ENCODE assay signal across 8 cellular contexts in genomic region chr3:148943531-148944200, GRCh38. TPM values are rescaled to one million over a fixed set of nuclear protein-coding genes. Genes with fewer than 3 reads are reported as not detected.
DNase-seq lines count a peak whose midpoint lies in the region; ATAC-seq and TF ChIP-seq lines count a peak whose summit lies in the region.

No MANE protein-coding gene starts in this region.

- H3K36me3 Mint-ChIP-seq in CD4-positive, alpha-beta T cell (ENCODE audit: low read depth) = no peaks in the 10 kb centered on the region

- no peak overlapping the region for H3K18ac ChIP-seq in mesendoderm (ENCODE audit: low read length)

- H3K4ac ChIP-seq in mesendoderm (ENCODE audit: low read depth, low read length) = no peak overlapping the region

- intact Hi-C loops in CD4-positive, alpha-beta T cell (cut with DNase I, micrococcal nuclease) = loop anchor here in 1 of 2 experiments (1.0 kb wide), 1 partner anchor 82 kb away; no protein-coding TSS in a partner anchor
- intact Hi-C loops in dorsolateral prefrontal cortex (cut with DNase I) = loop anchor here in 1 of 2 donors (5.0 kb wide), 1 partner anchor 76 kb away; the partner anchor contains the start of gene CPA3

- no peak overlapping the region for H2BK120ac ChIP-seq in mesendoderm (ENCODE audit: low read depth, low read length)

- peaks cover 11% of the 10 kb centered on the region for H3K27me3 Mint-ChIP-seq in CD4-positive, alpha-beta T cell

- H3K4me1 ChIP-seq in mesendoderm (ENCODE audit: control insufficient read depth, low read depth, low read length) = no peaks in the 10 kb centered on the region

- no peak overlapping the region for H4K5ac ChIP-seq in mesendoderm (ENCODE audit: low read length)

- H3K27ac ChIP-seq in CD4-positive, alpha-beta T cell (ENCODE audit: low read depth, low read length) = no peak overlapping the region
- H3K27ac ChIP-seq in dorsolateral prefrontal cortex = no peak overlapping the region
- no peak overlapping the region for H3K27ac ChIP-seq in mesendoderm (ENCODE audit: low read depth, low read length)

- H3K9me3 ChIP-seq in CD4-positive, alpha-beta T cell (ENCODE audit: control insufficient read depth, low read length) = no peaks in the 10 kb centered on the region

- CTCF ChIA-PET in CD4-positive, alpha-beta T cell (lab: Charles Lee) = interaction anchor here (0.6 to 0.8 kb wide), 2 partner anchors 26 to 82 kb away, joined by 3 read pairs; no protein-coding TSS in a partner anchor

- H3K27ac Mint-ChIP-seq in CD4-positive, alpha-beta T cell = no peak overlapping the region

- no peak overlapping the region for H4K8ac ChIP-seq in mesendoderm (ENCODE audit: low read depth, low read length)

- TF ChIP-seq CTCF in CD4-positive, alpha-beta T cell (IDR thresholded peaks at IDR 0.05) = peak; percentile 73
- peak; percentile 58 for TF ChIP-seq CTCF in NB4 (IDR thresholded peaks at IDR 0.05; ENCODE audit: low read depth, low read length)
- peak; percentile 63 to 93 (median 85) for TF ChIP-seq CTCF in dorsolateral prefrontal cortex (IDR thresholded peaks at IDR 0.05 in 54 of 56, conservative IDR thresholded peaks at IDR 0.05 in 2 of 56; ENCODE audit: low read depth in 1 of 56, partially characterized antibody in 56 of 56)

- H3K4me3 ChIP-seq in NB4 (ENCODE audit: low read depth, low read length) = no peak overlapping the region
- H3K4me3 ChIP-seq in dorsolateral prefrontal cortex = no peak overlapping the region
- no peak overlapping the region for H3K4me3 ChIP-seq in mesendoderm (ENCODE audit: low read length)

- no peak overlapping the region for H2BK5ac ChIP-seq in mesendoderm (ENCODE audit: low read length)

- H3K56ac ChIP-seq in mesendoderm (ENCODE audit: low read length) = no peak overlapping the region

- H2BK15ac ChIP-seq in mesendoderm (replicated peaks; ENCODE audit: low read depth) = no peak overlapping the region

- H3K4me3 Mint-ChIP-seq in CD4-positive, alpha-beta T cell = no peak overlapping the region

- POLR2A ChIA-PET in CD4-positive, alpha-beta T cell (lab: Charles Lee) = no interaction called here

- H3K9ac ChIP-seq in mesendoderm (ENCODE audit: low read length) = no peak overlapping the region

- H2AK5ac ChIP-seq in mesendoderm (ENCODE audit: low read length) = no peak overlapping the region

- no peaks in the 10 kb centered on the region for H3K4me1 Mint-ChIP-seq in CD4-positive, alpha-beta T cell (ENCODE audit: low read depth)

- WGBS in mesendoderm (ENCODE audit: extremely low coverage, insufficient coverage, low lambda C conversion rate) = no CpG with 5 or more reads among the region's 2 CpGs

- H3K36me3 ChIP-seq in mesendoderm (ENCODE audit: control insufficient read depth, insufficient read depth, low read length) = no peaks in the 10 kb centered on the region

- H3K79me2 ChIP-seq in mesendoderm (ENCODE audit: control insufficient read depth, insufficient read depth, low read length) = no peaks in the 10 kb centered on the region

- no peaks in the 10 kb centered on the region for H3K9me3 Mint-ChIP-seq in CD4-positive, alpha-beta T cell

- no peak overlapping the region for H3K23ac ChIP-seq in mesendoderm (ENCODE audit: low read length)

- no peaks in the 10 kb centered on the region for H3K79me1 ChIP-seq in mesendoderm (ENCODE audit: low read length)

- peak; percentile 84 for ATAC-seq in CD4-positive, alpha-beta T cell (ENCODE audit: poor library complexity)
- ATAC-seq in GM18508 (IDR thresholded peaks at IDR 0.05; ENCODE audit: insufficient read depth, unreplicated experiment) (peak; percentile 98), HG02840 (IDR thresholded peaks at IDR 0.05; ENCODE audit: low FRiP score, unreplicated experiment) (peak; percentile 93)

- no peak overlapping the region for H3K4me2 ChIP-seq in mesendoderm (ENCODE audit: low read length)

- no peak for TF ChIP-seq POLR2A in NB4 (IDR thresholded peaks at IDR 0.05; ENCODE audit: extremely low read depth, insufficient read length)

- DNase-seq in CD4-positive, alpha-beta T cell = no peak
- peak; percentile 74 for DNase-seq in NB4 (ENCODE audit: low read depth)
- peak; percentile 88 for DNase-seq in SHP77 treated with DMSO at 0.1 percent for 48 hours (lab: John Stamatoyannopoulos, UW)
- peak in 3 of 10 donors; percentile 7 to 57 (median 37) for DNase-seq in dorsolateral prefrontal cortex
- DNase-seq in mesendoderm = peak; percentile 86
- DNase-seq in mesenteric fat pad (ENCODE audit: low spot score) = no peak

- no peaks in the 10 kb centered on the region for H3K27me3 ChIP-seq in CD4-positive, alpha-beta T cell (ENCODE audit: control insufficient read depth, insufficient read depth, low read length)
- H3K27me3 ChIP-seq in dorsolateral prefrontal cortex (no peaks in the 10 kb centered on the region), mesendoderm (ENCODE audit: insufficient read depth, low read length, poor library complexity) (no peaks in the 10 kb centered on the region)

RNA-seq across cellular contexts. Expression of gene GYG1, which starts 47.7 kb away (rescaled TPM):
- 10 to 100 TPM; 21.0 to 22.3 TPM for total RNA-seq in CD4-positive, alpha-beta T cell
- total RNA-seq in dorsolateral prefrontal cortex = 10 to 100 TPM; 10.1 to 70.8 (median 37.8) TPM
- 18.7 TPM for polyA plus RNA-seq in mesendoderm (2013, experiment 1 of 2)
- 19.1 TPM for polyA plus RNA-seq in mesendoderm (2013, experiment 2 of 2)
- 52.9 TPM for total RNA-seq in mesenteric fat pad

Comparison
In these comparisons a context has a peak if more than half of its experiments do, and no peak if none do; other contexts are left out.
1. DNase-seq: peak in NB4 (single experiment), SHP77 treated with DMSO at 0.1 percent for 48 hours (single experiment) and mesendoderm (single experiment); none in CD4-positive, alpha-beta T cell (0 of 10) and mesenteric fat pad (single experiment).
2. Peak in every context shown above with its lines, with median percentiles within 50 percentile points of each other: ATAC-seq and CTCF ChIP-seq.